1 cellular context compared by ENCODE assay signal in genomic region chr5:68505917-68506860, GRCh38.
TF ChIP-seq lines count a peak whose summit lies in the region.

No MANE protein-coding gene starts in this region.

TF ChIP-seq in HEK293, 187 proteins besides CTCF, POLR2A, EP300 and RAD21 (continued from another document and continues in another):
- TF ChIP-seq PBX3 (CRISPR knock-in tag; IDR thresholded peaks at IDR 0.05) (no peak), ZNF704 (tag by site-specific recombination; IDR thresholded peaks at IDR 0.05) (no peak), ZNF660 (tag by site-specific recombination; IDR thresholded peaks at IDR 0.05) (no peak), ZNF148 (tag by site-specific recombination; IDR thresholded peaks at IDR 0.05; ENCODE audit: borderline replicate concordance) (no peak), ZNF112 (tag by site-specific recombination; IDR thresholded peaks at IDR 0.05) (no peak), TCF7L2 (IDR thresholded peaks at IDR 0.05; ENCODE audit: borderline replicate concordance, low read depth, low read length) (peak; percentile 85), ZBTB6 (tag by site-specific recombination; IDR thresholded peaks at IDR 0.05) (no peak), PRDM6 (tag by site-specific recombination; IDR thresholded peaks at IDR 0.05) (peak; percentile 63), ZSCAN18 (tag by site-specific recombination; IDR thresholded peaks at IDR 0.05) (no peak), GLI4 (tag by site-specific recombination; IDR thresholded peaks at IDR 0.05) (no peak), KLF1 (tag by site-specific recombination; IDR thresholded peaks at IDR 0.05) (peak; percentile 48), ZNF433 (tag by site-specific recombination; IDR thresholded peaks at IDR 0.05; ENCODE audit: low read depth) (no peak), ZNF221 (tag by site-specific recombination; IDR thresholded peaks at IDR 0.05; ENCODE audit: borderline replicate concordance) (no peak), ZNF292 (tag by site-specific recombination; IDR thresholded peaks at IDR 0.05; ENCODE audit: borderline replicate concordance, low read depth) (no peak), BCL11A (tag by site-specific recombination; IDR thresholded peaks at IDR 0.05; ENCODE audit: low read depth) (no peak), ZNF202 (tag by site-specific recombination; IDR thresholded peaks at IDR 0.05; ENCODE audit: borderline replicate concordance) (no peak), FEZF1 (tag by site-specific recombination; IDR thresholded peaks at IDR 0.05) (peak; percentile 74), RBAK (tag by site-specific recombination; IDR thresholded peaks at IDR 0.05) (no peak), ZNF404 (tag by site-specific recombination; IDR thresholded peaks at IDR 0.05) (no peak), ZNF558 (tag by site-specific recombination; IDR thresholded peaks at IDR 0.05) (no peak), OVOL3 (tag by site-specific recombination; IDR thresholded peaks at IDR 0.05) (no peak), PRDM4 (tag by site-specific recombination; IDR thresholded peaks at IDR 0.05) (no peak), TRIM28 (IDR thresholded peaks at IDR 0.05; ENCODE audit: borderline replicate concordance, low read length) (no peak), MZF1 (tag by site-specific recombination; IDR thresholded peaks at IDR 0.05; ENCODE audit: borderline replicate concordance) (no peak), ZNF398 (tag by site-specific recombination; IDR thresholded peaks at IDR 0.05) (no peak), GLIS1 (tag by site-specific recombination; IDR thresholded peaks at IDR 0.05) (peak; percentile 81), ZNF692 (tag by site-specific recombination; IDR thresholded peaks at IDR 0.05) (no peak), WT1 (tag by site-specific recombination; IDR thresholded peaks at IDR 0.05) (peak; percentile 81), ZNF624 (tag by site-specific recombination; IDR thresholded peaks at IDR 0.05) (no peak), ZNF223 (tag by site-specific recombination; IDR thresholded peaks at IDR 0.05) (no peak), ZNF707 (tag by site-specific recombination; IDR thresholded peaks at IDR 0.05) (no peak), ATF2 (tag by site-specific recombination; IDR thresholded peaks at IDR 0.05; ENCODE audit: low read depth) (no peak), ZNF366 (tag by site-specific recombination; conservative IDR thresholded peaks at IDR 0.05) (no peak), ZNF155 (tag by site-specific recombination; IDR thresholded peaks at IDR 0.05) (no peak), ZBTB49 (tag by site-specific recombination; IDR thresholded peaks at IDR 0.05; ENCODE audit: low read depth) (no peak), KLF8 (tag by site-specific recombination; IDR thresholded peaks at IDR 0.05) (no peak), HOXC10 (CRISPR knock-in tag; IDR thresholded peaks at IDR 0.05) (no peak), ZNF354C (tag by site-specific recombination; IDR thresholded peaks at IDR 0.05; ENCODE audit: borderline replicate concordance, low read depth) (no peak), ZSCAN23 (tag by site-specific recombination; IDR thresholded peaks at IDR 0.05) (no peak)
